In the genomic region with DNA sequence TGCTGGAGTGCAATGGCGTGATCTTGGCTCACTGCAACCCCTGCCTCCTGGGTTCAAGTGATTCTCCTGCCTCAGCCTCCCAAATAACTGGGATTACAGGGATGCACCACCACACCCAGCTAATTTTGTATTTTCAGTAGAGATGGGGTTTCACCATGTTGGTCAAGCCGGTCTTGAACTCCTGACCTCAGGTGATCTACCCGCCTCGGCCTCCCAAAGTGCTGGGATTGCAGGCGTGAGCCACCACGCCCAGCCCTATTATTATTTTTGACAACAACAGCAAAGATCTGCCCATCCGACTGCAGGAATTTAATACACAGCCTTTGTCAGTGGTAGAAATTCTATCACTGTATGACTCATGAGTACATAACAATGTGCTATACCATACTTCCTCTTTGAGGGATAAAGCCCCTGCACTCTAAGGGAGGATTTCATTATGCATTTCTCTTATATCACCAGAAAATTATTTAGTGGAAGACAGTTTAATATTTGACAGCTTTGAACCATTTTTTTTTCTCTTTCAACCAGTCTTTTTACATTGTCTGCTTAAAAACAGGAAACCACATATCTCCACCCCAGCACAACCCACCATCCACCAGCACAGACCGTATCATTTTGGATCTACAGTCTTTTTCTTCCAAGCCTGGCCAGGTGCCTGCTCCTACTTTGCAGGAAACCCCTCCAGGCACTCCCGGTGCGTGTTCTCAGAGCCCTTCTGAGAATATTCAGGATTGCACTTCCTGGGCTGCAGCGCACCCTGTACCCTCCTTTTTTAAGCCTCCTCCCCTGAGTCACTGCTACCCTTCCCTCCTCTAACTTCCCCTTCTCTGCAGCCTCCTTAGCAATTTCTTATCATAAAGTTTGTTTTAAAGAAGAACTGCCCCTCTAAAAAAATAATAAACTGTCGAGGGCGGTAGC, we compare ENCODE assay signal across 8 cellular contexts. TPM values are rescaled to one million over a fixed set of nuclear protein-coding genes. Genes with fewer than 3 reads are reported as not detected.
DNase-seq lines count a peak whose midpoint lies in the region; ATAC-seq and TF ChIP-seq lines count a peak whose summit lies in the region.

No MANE protein-coding gene starts in this region.

- peak overlapping the region; percentile 96 for H3K27ac ChIP-seq in SU-DHL-6 (ENCODE audit: low read depth, low read length)

- peaks cover 10% of the 10 kb centered on the region for H3K36me3 Mint-ChIP-seq in natural killer cell treated with Interleukin-12 subunit alpha and Interleukin-12 subunit beta and Interleukin-15 and Interleukin-18, amount 100 ng/mL, for 72 hours

- H3K4me2 ChIP-seq in SU-DHL-6 (ENCODE audit: low read depth, low read length, poor library complexity, severe bottlenecking) = peak overlapping the region; percentile 98

- H3K4me3 Mint-ChIP-seq in natural killer cell treated with Interleukin-12 subunit alpha and Interleukin-12 subunit beta and Interleukin-15 and Interleukin-18, amount 100 ng/mL, for 72 hours = peak overlapping the region; percentile 99

- H3K27me3 ChIP-seq in BJ (ENCODE audit: control insufficient read depth, insufficient read depth, low read length) (no peaks in the 10 kb centered on the region), SU-DHL-6 (ENCODE audit: low read length) (no peaks in the 10 kb centered on the region)

- no peaks in the 10 kb centered on the region for H3K27me3 Mint-ChIP-seq in natural killer cell treated with Interleukin-12 subunit alpha and Interleukin-12 subunit beta and Interleukin-15 and Interleukin-18, amount 100 ng/mL, for 72 hours

- H3K9me3 Mint-ChIP-seq in natural killer cell treated with Interleukin-12 subunit alpha and Interleukin-12 subunit beta and Interleukin-15 and Interleukin-18, amount 100 ng/mL, for 72 hours = no peaks in the 10 kb centered on the region

- no peaks in the 10 kb centered on the region for H3K9me2 ChIP-seq in SU-DHL-6 (replicated peaks; ENCODE audit: insufficient read depth, low read length)

- CTCF ChIA-PET in BJ (lab: Yijun Ruan, JAX) = no interaction called here

- no peak overlapping the region for H2AFZ ChIP-seq in SU-DHL-6 (ENCODE audit: low read depth, low read length, severe bottlenecking)

- peaks cover 51 to 80% of the 10 kb centered on the region in 2 donors for H3K4me1 Mint-ChIP-seq in natural killer cell treated with Interleukin-12 subunit alpha and Interleukin-12 subunit beta and Interleukin-15 and Interleukin-18, amount 100 ng/mL, for 72 hours (ENCODE audit: low read depth in 2 of 2)

- H3K9ac ChIP-seq in SU-DHL-6 (ENCODE audit: low read length) = peak overlapping the region; percentile 86

- H3K4me3 ChIP-seq in BJ (ENCODE audit: low read depth, low read length) (0 out of 2 replicates have a peak overlapping the region, but pooled peaks have one; percentile 10), SU-DHL-6 (ENCODE audit: insufficient read depth, low read length, poor library complexity, severe bottlenecking) (peak overlapping the region; percentile 95)

- H3K36me3 ChIP-seq in BJ (ENCODE audit: control insufficient read depth, insufficient read depth, low read length) = no peaks in the 10 kb centered on the region
- no peaks in the 10 kb centered on the region for H3K36me3 ChIP-seq in SU-DHL-6 (ENCODE audit: low read length)

- peak; percentile 26 for ATAC-seq in GM19372 (IDR thresholded peaks at IDR 0.05; ENCODE audit: low read depth, unreplicated experiment)
- peak; percentile 34 for ATAC-seq in HG03342 (IDR thresholded peaks at IDR 0.05; ENCODE audit: unreplicated experiment)
- ATAC-seq in natural killer cell treated with Interleukin-12 subunit alpha and Interleukin-12 subunit beta and Interleukin-15 and Interleukin-18, amount 100 ng/mL, for 72 hours = peak; percentile 76 to 80

- peak overlapping the region; percentile 97 to 99 for H3K27ac Mint-ChIP-seq in natural killer cell treated with Interleukin-12 subunit alpha and Interleukin-12 subunit beta and Interleukin-15 and Interleukin-18, amount 100 ng/mL, for 72 hours

- H3F3A ChIP-seq in SU-DHL-6 (ENCODE audit: insufficient read depth) = peaks cover 57% of the 10 kb centered on the region

- H3K9me3 ChIP-seq in SU-DHL-6 (ENCODE audit: insufficient read depth, low read length) = no peaks in the 10 kb centered on the region

- no peak for TF ChIP-seq CTCF in BJ (IDR thresholded peaks at IDR 0.05; ENCODE audit: insufficient read depth, low read depth, low read length)
- TF ChIP-seq CTCF in SU-DHL-6 (IDR thresholded peaks at IDR 0.05; ENCODE audit: insufficient read depth, low read length, poor library complexity, severe bottlenecking) = no peak

- DNase-seq in BJ (ENCODE audit: low read depth) = no peak
- DNase-seq in effector CD4-positive, alpha-beta T cell = peak; percentile 34
- DNase-seq in natural killer cell treated with Interleukin-12 subunit alpha and Interleukin-12 subunit beta and Interleukin-15 and Interleukin-18, amount 100 ng/mL, for 72 hours (ENCODE audit: low spot score) = no peak
- no peak for DNase-seq in C1 segment of cervical spinal cord (lab: John Stamatoyannopoulos, UW)
- DNase-seq in NCI-H187 (lab: John Stamatoyannopoulos, UW) = no peak

- POLR2A ChIA-PET in BJ (lab: Charles Lee) = no interaction called here

- peaks cover 56% of the 10 kb centered on the region for H3K79me2 ChIP-seq in SU-DHL-6 (ENCODE audit: insufficient read depth, low read length)

- 0 out of 2 replicates have a peak, but pooled peaks cover 7% of the 10 kb centered on the region for H4K20me1 ChIP-seq in SU-DHL-6 (ENCODE audit: low read depth, low read length)

RNA-seq across cellular contexts. Expression of a gene that starts 0.6 kb away (rescaled TPM):
- polyA plus RNA-seq in BJ (2011; rRNA removed) = 22.7 and 31.7 TPM in 2 replicates
- polyA minus RNA-seq in BJ (2011; rRNA and poly(A)+ RNA removed) = 7.7 and 13.2 TPM in 2 replicates
- 100 to 1,000 TPM; 412 to 543 TPM for total RNA-seq in natural killer cell treated with Interleukin-12 subunit alpha and Interleukin-12 subunit beta and Interleukin-15 and Interleukin-18, amount 100 ng/mL, for 72 hours

RNA-seq across cellular contexts. Expression of a gene that starts 12.0 kb away (rescaled TPM):
- polyA plus RNA-seq in BJ (2011; rRNA removed) = not detected in 2 replicates
- polyA minus RNA-seq in BJ (2011; rRNA and poly(A)+ RNA removed) = not detected in 2 replicates
- total RNA-seq in natural killer cell treated with Interleukin-12 subunit alpha and Interleukin-12 subunit beta and Interleukin-15 and Interleukin-18, amount 100 ng/mL, for 72 hours = not detected

RNA-seq across cellular contexts. Expression of a gene that starts 22.5 kb away (rescaled TPM):
- polyA plus RNA-seq in BJ (2011; rRNA removed) = 0.66 and 0.93 TPM in 2 replicates
- not detected in 2 replicates for polyA minus RNA-seq in BJ (2011; rRNA and poly(A)+ RNA removed)
- 1 to 10 TPM; 3.2 to 3.7 TPM for total RNA-seq in natural killer cell treated with Interleukin-12 subunit alpha and Interleukin-12 subunit beta and Interleukin-15 and Interleukin-18, amount 100 ng/mL, for 72 hours

Comparison
In these comparisons a context has a peak if more than half of its experiments do, and no peak if none do; other contexts are left out.
1. ATAC-seq: peak in every context shown above with its lines; median percentile 78 in natural killer cell treated with Interleukin-12 subunit alpha and Interleukin-12 subunit beta and Interleukin-15 and Interleukin-18, amount 100 ng/mL, for 72 hours; 34 in HG03342; 26 in GM19372.